In the genomic region with DNA sequence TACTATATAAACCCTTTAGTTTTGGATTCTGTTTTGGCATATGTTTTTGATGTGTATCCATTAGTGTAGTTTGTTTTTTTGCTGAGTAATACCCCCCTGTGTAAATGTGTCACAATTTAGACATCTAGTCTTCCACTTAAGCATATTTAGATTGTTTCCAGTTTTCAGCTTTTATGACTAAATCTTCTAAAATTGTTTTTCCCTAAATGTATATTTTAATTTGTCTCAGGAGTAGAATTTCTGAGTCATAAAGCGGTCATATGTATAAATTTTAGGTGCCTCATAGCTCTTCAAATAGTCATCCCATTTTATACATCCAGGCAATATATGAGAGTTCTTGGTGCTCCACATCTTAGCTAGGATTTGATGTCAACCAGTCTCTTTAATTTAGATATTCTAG, we compare ENCODE assay signal across 33 cellular contexts.
"Had no signal": no experiment of that assay in that cellular context is flagged by ENCODE, and none has a peak within 500 bp of the region (broad histone marks: within the 10 kb centered on the region; RNA-seq: fewer than 3 reads in every experiment).

No MANE protein-coding gene starts in this region.

- H3K36me3 ChIP-seq: adrenal gland, ascending aorta, brain microvascular endothelial cell, gastroesophageal sphincter, neutrophil, right lobe of liver, upper lobe of left lung, vagina had no signal

- H3K27me3 Mint-ChIP-seq: activated naive CD8-positive, alpha-beta T cell; stimulated activated memory B cell treated with anti-CD40 and anti-IgM and Interleukin-4, amounts not matched to agents 10 μg/mL and 1 μg/mL and 100 μg/mL, for 72 hours; stimulated activated naive CD8-positive, alpha-beta T cell treated with anti-CD3 and anti-CD28 coated beads, Interleukin-15, amount 100 ng/mL, for 72 hours had no signal

- DNase-seq: activated CD4-positive, alpha-beta T cell treated with anti-CD3 and anti-CD28 coated beads for 4 hours; activated CD4-positive, alpha-beta T cell treated with anti-CD3 and anti-CD28 coated beads, Interleukin-2, amount 50 U/mL, for 4 hours; activated CD8-positive, alpha-beta memory T cell treated with anti-CD3 and anti-CD28 coated beads for 24 hours; activated effector memory CD4-positive, alpha-beta T cell treated with Interleukin-2 at 50 U/mL for 16 hours; activated naive CD4-positive, alpha-beta T cell treated with Interleukin-2 at 50 U/mL for 16 hours; adrenal gland; brain microvascular endothelial cell; caudate nucleus; cortex of kidney; endodermal cell; kidney; left colon; mammary epithelial cell; nephron progenitor cell; right lobe of liver; small intestine; stimulated activated CD4-positive, alpha-beta T cell treated with anti-CD3 and anti-CD28 coated beads, Interleukin-1b, Interleukin-23, amount 100 ng/mL, for 48 hours; stimulated activated CD4-positive, alpha-beta T cell treated with anti-CD3 and anti-CD28 coated beads, Interleukin-4, amount 100 ng/mL, for 4 hours; stimulated activated CD8-positive, alpha-beta memory T cell treated with anti-CD3 and anti-CD28 coated beads, Interleukin-4, amount 100 ng/mL, for 48 hours; stimulated activated naive CD8-positive, alpha-beta T cell treated with anti-CD3 and anti-CD28 coated beads, Interleukin-15, amount 100 ng/mL, for 72 hours; substantia nigra; T-helper 1 cell; upper lobe of left lung had no signal

- H3K4me1 ChIP-seq: adrenal gland, ascending aorta, gastroesophageal sphincter, right lobe of liver, upper lobe of left lung, vagina had no signal

- H3K36me3 Mint-ChIP-seq: activated naive CD8-positive, alpha-beta T cell; stimulated activated memory B cell treated with anti-CD40 and anti-IgM and Interleukin-4, amounts not matched to agents 10 μg/mL and 1 μg/mL and 100 μg/mL, for 72 hours had no signal

- H3K27me3 ChIP-seq: adrenal gland, ascending aorta, brain microvascular endothelial cell, gastroesophageal sphincter, hepatocyte, neutrophil, right lobe of liver, upper lobe of left lung, vagina had no signal

- H3K9me3 ChIP-seq: adrenal gland, ascending aorta, gastroesophageal sphincter, neutrophil, right lobe of liver, upper lobe of left lung, vagina had no signal

- H3K4me3 ChIP-seq: adrenal gland, ascending aorta, gastroesophageal sphincter, hepatocyte, right lobe of liver, upper lobe of left lung, vagina had no signal

- H3K9me3 Mint-ChIP-seq: T-helper 2 cell treated with Interferon-gamma antibody and Interleukin-4, amounts not matched to agents 5 μg/mL and 100 μg/mL, for 36 hours had no signal

- ATAC-seq: esophagus mucosa; gastroesophageal sphincter; left colon; right lobe of liver; stimulated activated memory B cell treated with anti-CD40 and anti-IgM and Interleukin-4, amounts not matched to agents 10 μg/mL and 1 μg/mL and 100 μg/mL, for 72 hours; stimulated activated naive CD8-positive, alpha-beta T cell treated with anti-CD3 and anti-CD28 coated beads, Interleukin-15, amount 100 ng/mL, for 72 hours had no signal

- H3K27ac ChIP-seq: adrenal gland, ascending aorta, brain microvascular endothelial cell, gastroesophageal sphincter, hepatocyte, neutrophil, right lobe of liver, upper lobe of left lung, vagina, VCaP had no signal

- H3K4me1 Mint-ChIP-seq: endodermal cell; nephron progenitor cell; stimulated activated memory B cell treated with anti-CD40 and anti-IgM and Interleukin-4, amounts not matched to agents 10 μg/mL and 1 μg/mL and 100 μg/mL, for 72 hours; stimulated activated naive CD8-positive, alpha-beta T cell treated with anti-CD3 and anti-CD28 coated beads, Interleukin-15, amount 100 ng/mL, for 72 hours had no signal

- H3K4me3 Mint-ChIP-seq: activated naive CD8-positive, alpha-beta T cell; endodermal cell; nephron progenitor cell; stimulated activated memory B cell treated with anti-CD40 and anti-IgM and Interleukin-4, amounts not matched to agents 10 μg/mL and 1 μg/mL and 100 μg/mL, for 72 hours; stimulated activated naive CD8-positive, alpha-beta T cell treated with anti-CD3 and anti-CD28 coated beads, Interleukin-15, amount 100 ng/mL, for 72 hours; T-helper 2 cell treated with Interferon-gamma antibody and Interleukin-4, amounts not matched to agents 5 μg/mL and 100 μg/mL, for 36 hours had no signal

- H3K27ac Mint-ChIP-seq: activated naive CD8-positive, alpha-beta T cell; endodermal cell; nephron progenitor cell; stimulated activated memory B cell treated with anti-CD40 and anti-IgM and Interleukin-4, amounts not matched to agents 10 μg/mL and 1 μg/mL and 100 μg/mL, for 72 hours; T-helper 2 cell treated with Interferon-gamma antibody and Interleukin-4, amounts not matched to agents 5 μg/mL and 100 μg/mL, for 36 hours had no signal
